21 cellular contexts compared by ENCODE assay signal in the genomic region with DNA sequence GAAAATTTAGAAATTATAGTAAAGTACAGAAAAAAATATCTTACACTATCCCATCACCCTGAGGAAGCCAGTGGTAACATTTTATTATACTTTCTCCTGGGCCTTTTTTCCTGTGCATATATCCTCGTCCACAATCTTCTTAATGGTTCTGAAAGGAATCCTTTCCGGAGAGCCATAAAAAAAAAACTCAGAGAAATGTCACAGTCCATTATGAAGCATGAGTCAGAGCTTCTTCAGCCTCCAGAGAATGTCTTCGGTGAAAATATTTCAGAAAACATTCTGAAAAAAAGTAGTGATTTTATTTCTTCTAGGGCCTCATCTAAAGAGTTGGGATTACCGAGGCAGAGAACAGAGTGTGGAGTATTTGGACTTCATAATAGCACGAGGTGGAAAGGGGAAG.
A peak's percentile ranks its signal among the peaks of the same experiment; 100 is the strongest.
DNase-seq lines count a peak whose midpoint lies in the region; TF ChIP-seq lines count a peak whose summit lies in the region.
"Had no signal": no experiment of that assay in that cellular context is flagged by ENCODE, and none has a peak within 500 bp of the region (broad histone marks: within the 10 kb centered on the region; RNA-seq: fewer than 3 reads in every experiment).

No MANE protein-coding gene starts in this region.

- POLR2A ChIA-PET in BJ (lab: Charles Lee) = no interaction called here

- no peak for TF ChIP-seq CTCF in BJ (IDR thresholded peaks at IDR 0.05; ENCODE audit: insufficient read depth, low read depth, low read length)
- TF ChIP-seq CTCF in cardiac fibroblast (IDR thresholded peaks at IDR 0.05; ENCODE audit: low read depth, low read length) = no peak

- H3K4me1 ChIP-seq in Karpas-422 (ENCODE audit: low read length) = peaks cover 19% of the 10 kb centered on the region
- H3K4me1 ChIP-seq: adrenal gland had no signal

- no peak overlapping the region for H3K9ac ChIP-seq in Karpas-422 (ENCODE audit: low read length)

- H3K4me3 ChIP-seq in BJ (ENCODE audit: low read depth, low read length) (no peak overlapping the region), Karpas-422 (ENCODE audit: low read length) (no peak overlapping the region), cardiac fibroblast (replicated peaks in 1 of 2; ENCODE audit: low read depth in 2 of 2, low read length in 2 of 2) (no peak overlapping the region)
- H3K4me3 ChIP-seq: adrenal gland, cardiac muscle cell, K562, SJSA1, thoracic aorta had no signal

- no peaks in the 10 kb centered on the region for H3K9me2 ChIP-seq in Karpas-422 (replicated peaks; ENCODE audit: insufficient read depth, low read length)

- no peak overlapping the region for H3K4me2 ChIP-seq in Karpas-422 (ENCODE audit: low read depth, low read length, poor library complexity, severe bottlenecking)

- no peaks in the 10 kb centered on the region for H3K9me3 ChIP-seq in Karpas-422 (ENCODE audit: low read length)
- H3K9me3 ChIP-seq: adrenal gland, SJSA1, thoracic aorta had no signal

- no peaks in the 10 kb centered on the region for H4K20me1 ChIP-seq in Karpas-422 (ENCODE audit: insufficient read depth, low read depth, low read length)

- H3K79me2 ChIP-seq in Karpas-422 (ENCODE audit: low read length) = no peaks in the 10 kb centered on the region

- DNase-seq in BJ (ENCODE audit: low read depth) (peak; percentile 36), Karpas-422 (peak; percentile 31), cardiac fibroblast (ENCODE audit: low read depth in 2 of 2) (peak; percentile 3 to 30), myocyte (ENCODE audit: low read depth) (peak; percentile 10), glomerular visceral epithelial cell (ENCODE audit: extremely low spot score) (no peak), GM03348 (ENCODE audit: low spot score) (no peak), DMS153 (lab: John Stamatoyannopoulos, UW) (no peak)
- DNase-seq in stimulated activated CD4-positive, alpha-beta T cell treated with anti-CD3 and anti-CD28 coated beads, Interleukin-2, amount 100 ng/mL, for 24 hours = no peak
- DNase-seq: activated CD4-positive, alpha-beta T cell treated with anti-CD3 and anti-CD28 coated beads for 36 hours; activated naive CD4-positive, alpha-beta T cell; activated T-cell treated with anti-CD3 and anti-CD28 coated beads, Interleukin-2, amount 50 U/mL, for 1 hour; adrenal gland; left colon; mesendoderm; NCI-H1436 treated with DMSO at 0.1 percent for 48 hours; NCI-H2107; NCI-H510A treated with DMSO at 0.1 percent for 48 hours had no signal

- no peak overlapping the region for H3K27ac ChIP-seq in Karpas-422 (ENCODE audit: low read length)
- H3K27ac ChIP-seq: adrenal gland, cardiac muscle cell, SJSA1, thoracic aorta had no signal

- CTCF ChIA-PET in BJ (lab: Yijun Ruan, JAX) = interaction anchor here (0.6 to 1.4 kb wide), 2 partner anchors 17 to 1507 kb away, joined by 4 to 5 read pairs; no protein-coding TSS in a partner anchor

- H2AFZ ChIP-seq in Karpas-422 (ENCODE audit: low read length) = no peak overlapping the region

- H3K27me3 ChIP-seq in BJ (ENCODE audit: control insufficient read depth, insufficient read depth, low read length) (no peaks in the 10 kb centered on the region), Karpas-422 (ENCODE audit: low read length) (no peaks in the 10 kb centered on the region)
- H3K27me3 ChIP-seq: adrenal gland, cardiac muscle cell had no signal

- H3K36me3 ChIP-seq in BJ (ENCODE audit: control insufficient read depth, insufficient read depth, low read length) (no peaks in the 10 kb centered on the region), Karpas-422 (ENCODE audit: insufficient read depth, low read length) (no peaks in the 10 kb centered on the region)
- H3K36me3 ChIP-seq: adrenal gland, cardiac muscle cell, SJSA1, thoracic aorta had no signal

Comparison
In these comparisons a context has a peak if more than half of its experiments do, and no peak if none do; other contexts are left out.
1. DNase-seq: peak in BJ (single experiment), Karpas-422 (single experiment), cardiac fibroblast (2 of 2) and myocyte (single experiment); none in stimulated activated CD4-positive, alpha-beta T cell treated with anti-CD3 and anti-CD28 coated beads, Interleukin-2, amount 100 ng/mL, for 24 hours (0 of 2), glomerular visceral epithelial cell (single experiment), GM03348 (single experiment) and DMS153 (single experiment).